Comparison of ENCODE assay signal across 1 cellular context in the genomic region with DNA sequence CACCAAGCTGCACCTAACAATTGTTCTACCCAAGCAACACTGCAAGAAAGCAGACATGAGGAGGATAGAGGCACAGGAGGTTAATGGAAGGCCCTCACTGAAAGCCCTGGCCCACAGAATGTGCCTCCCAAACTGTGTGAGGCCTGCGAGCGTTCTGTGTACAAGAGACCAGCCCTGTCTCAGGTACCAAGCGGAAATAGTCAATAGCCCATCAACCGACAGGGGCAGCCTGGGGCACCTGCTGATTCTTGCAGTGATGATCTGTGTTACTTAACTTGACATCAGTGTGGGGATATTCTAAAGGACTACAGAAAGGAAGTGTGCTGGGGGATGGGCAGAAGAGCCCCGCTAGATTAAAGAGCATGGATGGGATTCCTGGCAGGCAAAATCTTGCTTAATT.
TF ChIP-seq lines count a peak whose summit lies in the region.

No MANE protein-coding gene starts in this region.

TF ChIP-seq in GM23338, 12 proteins besides CTCF, POLR2A, EP300 and RAD21 (continued from another document):
- TF ChIP-seq, protein P1, sequence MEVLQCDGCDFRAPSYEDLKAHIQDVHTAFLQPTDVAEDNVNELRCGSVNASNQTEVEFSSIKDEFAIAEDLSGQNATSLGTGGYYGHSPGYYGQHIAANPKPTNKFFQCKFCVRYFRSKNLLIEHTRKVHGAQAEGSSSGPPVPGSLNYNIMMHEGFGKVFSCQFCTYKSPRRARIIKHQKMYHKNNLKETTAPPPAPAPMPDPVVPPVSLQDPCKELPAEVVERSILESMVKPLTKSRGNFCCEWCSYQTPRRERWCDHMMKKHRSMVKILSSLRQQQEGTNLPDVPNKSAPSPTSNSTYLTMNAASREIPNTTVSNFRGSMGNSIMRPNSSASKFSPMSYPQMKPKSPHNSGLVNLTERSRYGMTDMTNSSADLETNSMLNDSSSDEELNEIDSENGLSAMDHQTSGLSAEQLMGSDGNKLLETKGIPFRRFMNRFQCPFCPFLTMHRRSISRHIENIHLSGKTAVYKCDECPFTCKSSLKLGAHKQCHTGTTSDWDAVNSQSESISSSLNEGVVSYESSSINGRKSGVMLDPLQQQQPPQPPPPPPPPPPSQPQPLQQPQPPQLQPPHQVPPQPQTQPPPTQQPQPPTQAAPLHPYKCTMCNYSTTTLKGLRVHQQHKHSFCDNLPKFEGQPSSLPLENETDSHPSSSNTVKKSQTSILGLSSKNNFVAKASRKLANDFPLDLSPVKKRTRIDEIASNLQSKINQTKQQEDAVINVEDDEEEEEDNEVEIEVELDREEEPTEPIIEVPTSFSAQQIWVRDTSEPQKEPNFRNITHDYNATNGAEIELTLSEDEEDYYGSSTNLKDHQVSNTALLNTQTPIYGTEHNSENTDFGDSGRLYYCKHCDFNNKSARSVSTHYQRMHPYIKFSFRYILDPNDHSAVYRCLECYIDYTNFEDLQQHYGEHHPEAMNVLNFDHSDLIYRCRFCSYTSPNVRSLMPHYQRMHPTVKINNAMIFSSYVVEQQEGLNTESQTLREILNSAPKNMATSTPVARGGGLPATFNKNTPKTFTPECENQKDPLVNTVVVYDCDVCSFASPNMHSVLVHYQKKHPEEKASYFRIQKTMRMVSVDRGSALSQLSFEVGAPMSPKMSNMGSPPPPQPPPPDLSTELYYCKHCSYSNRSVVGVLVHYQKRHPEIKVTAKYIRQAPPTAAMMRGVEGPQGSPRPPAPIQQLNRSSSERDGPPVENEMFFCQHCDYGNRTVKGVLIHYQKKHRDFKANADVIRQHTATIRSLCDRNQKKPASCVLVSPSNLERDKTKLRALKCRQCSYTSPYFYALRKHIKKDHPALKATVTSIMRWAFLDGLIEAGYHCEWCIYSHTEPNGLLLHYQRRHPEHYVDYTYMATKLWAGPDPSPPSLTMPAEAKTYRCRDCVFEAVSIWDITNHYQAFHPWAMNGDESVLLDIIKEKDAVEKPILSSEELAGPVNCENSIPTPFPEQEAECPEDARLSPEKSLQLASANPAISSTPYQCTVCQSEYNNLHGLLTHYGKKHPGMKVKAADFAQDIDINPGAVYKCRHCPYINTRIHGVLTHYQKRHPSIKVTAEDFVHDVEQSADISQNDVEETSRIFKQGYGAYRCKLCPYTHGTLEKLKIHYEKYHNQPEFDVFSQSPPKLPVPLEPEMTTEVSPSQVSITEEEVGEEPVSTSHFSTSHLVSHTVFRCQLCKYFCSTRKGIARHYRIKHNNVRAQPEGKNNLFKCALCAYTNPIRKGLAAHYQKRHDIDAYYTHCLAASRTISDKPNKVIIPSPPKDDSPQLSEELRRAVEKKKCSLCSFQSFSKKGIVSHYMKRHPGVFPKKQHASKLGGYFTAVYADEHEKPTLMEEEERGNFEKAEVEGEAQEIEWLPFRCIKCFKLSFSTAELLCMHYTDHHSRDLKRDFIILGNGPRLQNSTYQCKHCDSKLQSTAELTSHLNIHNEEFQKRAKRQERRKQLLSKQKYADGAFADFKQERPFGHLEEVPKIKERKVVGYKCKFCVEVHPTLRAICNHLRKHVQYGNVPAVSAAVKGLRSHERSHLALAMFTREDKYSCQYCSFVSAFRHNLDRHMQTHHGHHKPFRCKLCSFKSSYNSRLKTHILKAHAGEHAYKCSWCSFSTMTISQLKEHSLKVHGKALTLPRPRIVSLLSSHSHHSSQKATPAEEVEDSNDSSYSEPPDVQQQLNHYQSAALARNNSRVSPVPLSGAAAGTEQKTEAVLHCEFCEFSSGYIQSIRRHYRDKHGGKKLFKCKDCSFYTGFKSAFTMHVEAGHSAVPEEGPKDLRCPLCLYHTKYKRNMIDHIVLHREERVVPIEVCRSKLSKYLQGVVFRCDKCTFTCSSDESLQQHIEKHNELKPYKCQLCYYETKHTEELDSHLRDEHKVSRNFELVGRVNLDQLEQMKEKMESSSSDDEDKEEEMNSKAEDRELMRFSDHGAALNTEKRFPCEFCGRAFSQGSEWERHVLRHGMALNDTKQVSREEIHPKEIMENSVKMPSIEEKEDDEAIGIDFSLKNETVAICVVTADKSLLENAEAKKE (CRISPR knock-in tag; IDR thresholded peaks at IDR 0.05) = no peak
- TF ChIP-seq ZNF331 (CRISPR knock-in tag; IDR thresholded peaks at IDR 0.05; ENCODE audit: low read depth) (no peak), ETS1 (IDR thresholded peaks at IDR 0.05) (no peak), EZH2 (IDR thresholded peaks at IDR 0.05; ENCODE audit: low read depth, unreplicated experiment) (no peak), ZNF114 (CRISPR knock-in tag; IDR thresholded peaks at IDR 0.05) (no peak)
TF ChIP-seq in GM23338: peak in this region for 0.
